Comparison of ENCODE assay signal across 30 cellular contexts in genomic region chr20:1295276-1295930, GRCh38. TPM values are rescaled to one million over a fixed set of nuclear protein-coding genes. Genes with fewer than 3 reads are reported as not detected.
DNase-seq lines count a peak whose midpoint lies in the region; ATAC-seq and TF ChIP-seq lines count a peak whose summit lies in the region.
"Had no signal": no experiment of that assay in that cellular context is flagged by ENCODE, and none has a peak within 500 bp of the region (broad histone marks: within the 10 kb centered on the region; RNA-seq: fewer than 3 reads in every experiment).

No MANE protein-coding gene starts in this region.

- no peaks in the 10 kb centered on the region for H3K4me1 ChIP-seq in upper lobe of right lung
- H3K4me1 ChIP-seq in SJCRH30: peaks cover 26% of the 10 kb centered on the region
- H3K4me1 ChIP-seq: BE2C had no signal

- POLR2A ChIA-PET in activated CD4-positive, alpha-beta T cell treated with anti-CD3 and anti-CD28 coated beads, Interleukin-2, amount 10 ng/mL, durations not matched to agents 7 days and 5 days (lab: Charles Lee): no interaction called here
- POLR2A ChIA-PET in naive thymus-derived CD8-positive, alpha-beta T cell (lab: Charles Lee): no interaction called here

- TF ChIP-seq CTCF in endothelial cell (IDR thresholded peaks at IDR 0.05; ENCODE audit: unreplicated experiment) (no peak), upper lobe of right lung (IDR thresholded peaks at IDR 0.05) (no peak)

- H3K9me3 ChIP-seq in upper lobe of right lung (no peaks in the 10 kb centered on the region), SJCRH30 (replicated peaks) (no peaks in the 10 kb centered on the region)
- H3K9me3 ChIP-seq: BE2C had no signal

- intact Hi-C loops in upper lobe of right lung (cut with DNase I): no loop called here

- peaks cover 8% of the 10 kb centered on the region for H3K36me3 Mint-ChIP-seq in activated CD4-positive, alpha-beta T cell treated with anti-CD3 and anti-CD28 coated beads, Interleukin-2, amount 10 ng/mL, durations not matched to agents 7 days and 5 days (ENCODE audit: low read depth)
- peaks cover 16% of the 10 kb centered on the region for H3K36me3 Mint-ChIP-seq in endothelial cell (ENCODE audit: low read depth, unreplicated experiment)
- H3K36me3 Mint-ChIP-seq in naive thymus-derived CD8-positive, alpha-beta T cell: peaks cover 0 to 32% (median 12%) of the 10 kb centered on the region in 3 donors
- H3K36me3 Mint-ChIP-seq in activated naive CD4-positive, alpha-beta T cell treated with anti-CD3 and anti-CD28 coated beads, Interleukin-2, amount 10 ng/mL, durations not matched to agents 7 days and 5 days: peaks cover 4% of the 10 kb centered on the region
- H3K36me3 Mint-ChIP-seq: CD14-positive monocyte, IgD-negative memory B cell had no signal

- H3K27me3 Mint-ChIP-seq in activated CD4-positive, alpha-beta T cell treated with anti-CD3 and anti-CD28 coated beads, Interleukin-2, amount 10 ng/mL, durations not matched to agents 7 days and 5 days: no peaks in the 10 kb centered on the region
- peaks cover 2% of the 10 kb centered on the region for H3K27me3 Mint-ChIP-seq in endothelial cell (ENCODE audit: unreplicated experiment)
- no peaks in the 10 kb centered on the region for H3K27me3 Mint-ChIP-seq in naive thymus-derived CD8-positive, alpha-beta T cell
- no peaks in the 10 kb centered on the region for H3K27me3 Mint-ChIP-seq in activated naive CD4-positive, alpha-beta T cell treated with anti-CD3 and anti-CD28 coated beads, Interleukin-2, amount 10 ng/mL, durations not matched to agents 7 days and 5 days
- H3K27me3 Mint-ChIP-seq: CD8-positive, alpha-beta memory T cell; IgD-negative memory B cell had no signal

- no peak for DNase-seq in activated CD4-positive, alpha-beta T cell treated with anti-CD3 and anti-CD28 coated beads, Interleukin-2, amount 10 ng/mL, durations not matched to agents 7 days and 5 days
- DNase-seq in activated CD4-positive, alpha-beta T cell treated with anti-CD3 and anti-CD28 coated beads for 1 hour: no peak
- no peak for DNase-seq in endothelial cell (ENCODE audit: low spot score)
- peak in 1 of 10 donors; percentile 58 for DNase-seq in naive thymus-derived CD8-positive, alpha-beta T cell
- DNase-seq in upper lobe of right lung: peak; percentile 37
- no peak for DNase-seq in activated naive CD4-positive, alpha-beta T cell treated with anti-CD3 and anti-CD28 coated beads, Interleukin-2, amount 10 ng/mL, durations not matched to agents 7 days and 5 days
- DNase-seq in NOMO-1 treated with dmso at 0.1 percent for 144 hours (lab: John Stamatoyannopoulos, UW; ENCODE audit: unreplicated experiment): no peak
- DNase-seq in SJCRH30: no peak
- DNase-seq: BE2C; CD8-positive, alpha-beta memory T cell; DMS 273 treated with DMSO at 0.1 percent for 48 hours; DMS79; EL; GDM1; HCEC 1CT; MM.1S; NCI-H1417 treated with DMSO at 0.1 percent for 48 hours; NCI-H1694 treated with DMSO at 0.1 percent for 48 hours; NCI-H2081; NCI-H2227 treated with DMSO at 0.1 percent for 48 hours; NCI-H526 treated with DMSO at 0.1 percent for 48 hours; SHP77 had no signal

- H3K27me3 ChIP-seq in upper lobe of right lung: no peaks in the 10 kb centered on the region
- H3K27me3 ChIP-seq in SJCRH30: no peaks in the 10 kb centered on the region
- H3K27me3 ChIP-seq: BE2C had no signal

- no peak for ATAC-seq in naive thymus-derived CD8-positive, alpha-beta T cell
- no peak for ATAC-seq in upper lobe of right lung
- ATAC-seq: GM23338, Panc1 had no signal

- no peak overlapping the region for H3K27ac ChIP-seq in upper lobe of right lung
- no peak overlapping the region for H3K27ac ChIP-seq in SJCRH30
- H3K27ac ChIP-seq: 22Rv1, HL-60, KMS-11, RWPE1 had no signal

- H3K4me3 ChIP-seq in upper lobe of right lung: no peak overlapping the region
- H3K4me3 ChIP-seq in SJCRH30: no peak overlapping the region
- H3K4me3 ChIP-seq: GM23338 had no signal

- H3K4me3 Mint-ChIP-seq in activated CD4-positive, alpha-beta T cell treated with anti-CD3 and anti-CD28 coated beads, Interleukin-2, amount 10 ng/mL, durations not matched to agents 7 days and 5 days: no peak overlapping the region
- peak overlapping the region; percentile 23 for H3K4me3 Mint-ChIP-seq in endothelial cell (ENCODE audit: unreplicated experiment)
- H3K4me3 Mint-ChIP-seq in naive thymus-derived CD8-positive, alpha-beta T cell: no peak overlapping the region
- no peak overlapping the region for H3K4me3 Mint-ChIP-seq in activated naive CD4-positive, alpha-beta T cell treated with anti-CD3 and anti-CD28 coated beads, Interleukin-2, amount 10 ng/mL, durations not matched to agents 7 days and 5 days
- H3K4me3 Mint-ChIP-seq: CD14-positive monocyte; CD8-positive, alpha-beta memory T cell; GM23338; IgD-negative memory B cell had no signal

- no peaks in the 10 kb centered on the region for H3K9me3 Mint-ChIP-seq in activated CD4-positive, alpha-beta T cell treated with anti-CD3 and anti-CD28 coated beads, Interleukin-2, amount 10 ng/mL, durations not matched to agents 7 days and 5 days
- H3K9me3 Mint-ChIP-seq in endothelial cell (ENCODE audit: unreplicated experiment): no peaks in the 10 kb centered on the region
- no peaks in the 10 kb centered on the region for H3K9me3 Mint-ChIP-seq in naive thymus-derived CD8-positive, alpha-beta T cell
- H3K9me3 Mint-ChIP-seq in activated naive CD4-positive, alpha-beta T cell treated with anti-CD3 and anti-CD28 coated beads, Interleukin-2, amount 10 ng/mL, durations not matched to agents 7 days and 5 days: no peaks in the 10 kb centered on the region
- H3K9me3 Mint-ChIP-seq: CD14-positive monocyte; CD8-positive, alpha-beta memory T cell; GM23338; IgD-negative memory B cell had no signal

- H3K27ac Mint-ChIP-seq in activated CD4-positive, alpha-beta T cell treated with anti-CD3 and anti-CD28 coated beads, Interleukin-2, amount 10 ng/mL, durations not matched to agents 7 days and 5 days: peak overlapping the region; percentile 66
- H3K27ac Mint-ChIP-seq in endothelial cell (ENCODE audit: unreplicated experiment): no peak overlapping the region
- peak overlapping the region in 6 of 10 donors; percentile 3 to 67 (median 23) for H3K27ac Mint-ChIP-seq in naive thymus-derived CD8-positive, alpha-beta T cell
- H3K27ac Mint-ChIP-seq in activated naive CD4-positive, alpha-beta T cell treated with anti-CD3 and anti-CD28 coated beads, Interleukin-2, amount 10 ng/mL, durations not matched to agents 7 days and 5 days: no peak overlapping the region
- H3K27ac Mint-ChIP-seq: CD14-positive monocyte, GM23338, IgD-negative memory B cell had no signal

- peaks cover 25% of the 10 kb centered on the region for H3K4me1 Mint-ChIP-seq in activated CD4-positive, alpha-beta T cell treated with anti-CD3 and anti-CD28 coated beads, Interleukin-2, amount 10 ng/mL, durations not matched to agents 7 days and 5 days
- peaks cover 24% of the 10 kb centered on the region for H3K4me1 Mint-ChIP-seq in endothelial cell (ENCODE audit: unreplicated experiment)
- peaks cover 33 to 80% (median 54%) of the 10 kb centered on the region in 4 donors for H3K4me1 Mint-ChIP-seq in naive thymus-derived CD8-positive, alpha-beta T cell
- H3K4me1 Mint-ChIP-seq in activated naive CD4-positive, alpha-beta T cell treated with anti-CD3 and anti-CD28 coated beads, Interleukin-2, amount 10 ng/mL, durations not matched to agents 7 days and 5 days: peaks cover 26% of the 10 kb centered on the region
- H3K4me1 Mint-ChIP-seq: CD14-positive monocyte, GM23338, IgD-negative memory B cell had no signal

- no peaks in the 10 kb centered on the region for H3K36me3 ChIP-seq in upper lobe of right lung
- H3K36me3 ChIP-seq in SJCRH30: no peaks in the 10 kb centered on the region
- H3K36me3 ChIP-seq: BE2C had no signal

- CTCF ChIA-PET in activated CD4-positive, alpha-beta T cell treated with anti-CD3 and anti-CD28 coated beads, Interleukin-2, amount 10 ng/mL, durations not matched to agents 7 days and 5 days (lab: Charles Lee): no interaction called here
- CTCF ChIA-PET in activated naive CD4-positive, alpha-beta T cell treated with anti-CD3 and anti-CD28 coated beads, Interleukin-2, amount 10 ng/mL, durations not matched to agents 7 days and 5 days (lab: Charles Lee): no interaction called here

RNA-seq across cellular contexts. Expression of gene SNPH, which starts 29.3 kb away (rescaled TPM):
- total RNA-seq in activated CD4-positive, alpha-beta T cell treated with anti-CD3 and anti-CD28 coated beads, Interleukin-2, amount 10 ng/mL, durations not matched to agents 7 days and 5 days: 1 to 10 TPM; 7.3 to 8.4 TPM
- 8.4 TPM for total RNA-seq in endothelial cell (ENCODE audit: unreplicated experiment)
- 10 to 100 TPM; 25.7 to 26.6 TPM for total RNA-seq in naive thymus-derived CD8-positive, alpha-beta T cell
- polyA plus RNA-seq in naive thymus-derived CD8-positive, alpha-beta T cell: 10 to 100 TPM in 1 of 3 donors, 1 to 10 TPM in 2; 5.2 to 13.5 (median 6.3) TPM
- 4.3 TPM for total RNA-seq in upper lobe of right lung
- 2.9 and 3.0 TPM in 2 replicates for total RNA-seq in SJCRH30 (2014; rRNA removed; shearing (Covaris generic))

RNA-seq across cellular contexts. Expression of gene SDCBP2, which starts 33.5 kb away (rescaled TPM):
- 1 to 10 TPM; 1.4 to 2.2 TPM for total RNA-seq in activated CD4-positive, alpha-beta T cell treated with anti-CD3 and anti-CD28 coated beads, Interleukin-2, amount 10 ng/mL, durations not matched to agents 7 days and 5 days
- total RNA-seq in endothelial cell (ENCODE audit: unreplicated experiment) (10.1 TPM), upper lobe of right lung (10.9 TPM)
- total RNA-seq in naive thymus-derived CD8-positive, alpha-beta T cell: 1 to 10 TPM; 2.7 to 3.3 TPM
- polyA plus RNA-seq in naive thymus-derived CD8-positive, alpha-beta T cell: 1 to 10 TPM in 1 of 3 donors, under 1 TPM in 2; 0.81 to 1.5 (median 0.98) TPM
- 0.71 TPM in 2 replicates for total RNA-seq in SJCRH30 (2014; rRNA removed; shearing (Covaris generic))

Comparison
In these comparisons a context has a peak if more than half of its experiments do, and no peak if none do; other contexts are left out.
1. H3K27ac Mint-ChIP-seq: peak in activated CD4-positive, alpha-beta T cell treated with anti-CD3 and anti-CD28 coated beads, Interleukin-2, amount 10 ng/mL, durations not matched to agents 7 days and 5 days (single experiment) and naive thymus-derived CD8-positive, alpha-beta T cell (6 of 10); none in endothelial cell (single experiment) and activated naive CD4-positive, alpha-beta T cell treated with anti-CD3 and anti-CD28 coated beads, Interleukin-2, amount 10 ng/mL, durations not matched to agents 7 days and 5 days (single experiment).